Comparison of ENCODE assay signal across 28 cellular contexts in genomic region chr5:112655513-112655912, GRCh38.
"Had no signal": no experiment of that assay in that cellular context is flagged by ENCODE, and none has a peak within 500 bp of the region (broad histone marks: within the 10 kb centered on the region; RNA-seq: fewer than 3 reads in every experiment).

No MANE protein-coding gene starts in this region.

- H3K27me3 ChIP-seq: colonic mucosa, dorsolateral prefrontal cortex, esophagus muscularis mucosa, esophagus squamous epithelium, gastrocnemius medialis, gastroesophageal sphincter, heart left ventricle had no signal

- H3K27ac ChIP-seq: colonic mucosa, coronary artery, dorsolateral prefrontal cortex, epithelial cell of prostate, esophagus muscularis mucosa, esophagus squamous epithelium, foreskin keratinocyte, gastrocnemius medialis, gastroesophageal sphincter, heart left ventricle had no signal

- H3K36me3 ChIP-seq: colonic mucosa, esophagus muscularis mucosa, esophagus squamous epithelium, gastrocnemius medialis, gastroesophageal sphincter, heart left ventricle had no signal

- DNase-seq: colonic mucosa; cortex of kidney; dermis blood vessel endothelial cell; dorsolateral prefrontal cortex; effector CD4-positive, alpha-beta T cell; effector CD8-positive, alpha-beta T cell; effector memory CD4-positive, alpha-beta T cell; effector memory CD8-positive, alpha-beta T cell; endodermal cell; erythroblast; esophagus squamous epithelium; foreskin fibroblast; foreskin keratinocyte; foreskin melanocyte; gastrocnemius medialis; glutamatergic neuron; head of caudate nucleus; heart left ventricle had no signal

- H3K4me3 Mint-ChIP-seq: dendritic cell treated with granulocyte-macrophage colony-stimulating factor and Interleukin-4, amounts not matched to agents 40 ng/mL and 50 ng/mL, for 4 days; effector memory CD8-positive, alpha-beta T cell; endodermal cell had no signal

- H3K27ac Mint-ChIP-seq: dendritic cell treated with granulocyte-macrophage colony-stimulating factor and Interleukin-4, amounts not matched to agents 40 ng/mL and 50 ng/mL, for 4 days; effector memory CD8-positive, alpha-beta T cell; endodermal cell had no signal

- H3K9me3 ChIP-seq: colonic mucosa, esophagus squamous epithelium, gastrocnemius medialis had no signal

- H3K4me3 ChIP-seq: colonic mucosa, coronary artery, dorsolateral prefrontal cortex, esophagus muscularis mucosa, esophagus squamous epithelium, gastrocnemius medialis, gastroesophageal sphincter, heart left ventricle had no signal

- ATAC-seq: effector memory CD8-positive, alpha-beta T cell; esophagus mucosa; foreskin keratinocyte; gastrocnemius medialis; gastroesophageal sphincter; heart left ventricle had no signal

- FAIRE-seq: colon, endometrium, endothelial cell of umbilical vein, frontal cortex had no signal

- H3K9me3 Mint-ChIP-seq: endodermal cell had no signal

- H3K4me1 ChIP-seq: colonic mucosa, esophagus muscularis mucosa, gastroesophageal sphincter, heart left ventricle had no signal

- H3K4me1 Mint-ChIP-seq: endodermal cell had no signal
